Comparison of ENCODE assay signal across 12 cellular contexts in the genomic region with DNA sequence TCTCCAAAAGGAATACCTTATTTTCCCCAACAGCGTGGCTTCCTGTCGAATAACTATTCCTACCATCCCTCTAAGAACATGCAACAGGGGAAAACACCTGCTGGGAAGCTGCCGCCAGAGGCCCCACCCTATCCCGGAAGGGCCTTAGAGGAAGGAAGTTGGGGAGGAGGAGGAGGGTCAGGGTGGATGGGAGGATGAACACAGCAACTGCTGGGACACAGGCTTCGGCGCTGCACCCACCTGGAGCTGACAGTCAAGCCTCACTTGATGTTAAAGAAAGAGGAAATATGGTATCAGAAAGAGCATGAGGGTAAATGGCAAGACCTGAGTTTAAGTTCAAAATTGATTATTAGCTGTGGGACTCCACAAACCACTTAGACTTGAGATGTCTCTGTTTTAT. TPM values are rescaled to one million over a fixed set of nuclear protein-coding genes. Genes with fewer than 3 reads are reported as not detected.
DNase-seq lines count a peak whose midpoint lies in the region; ATAC-seq and TF ChIP-seq lines count a peak whose summit lies in the region.
"Had no signal": no experiment of that assay in that cellular context is flagged by ENCODE, and none has a peak within 500 bp of the region (broad histone marks: within the 10 kb centered on the region; RNA-seq: fewer than 3 reads in every experiment).

No MANE protein-coding gene starts in this region.

- no peak overlapping the region for H3K9ac ChIP-seq in BLaER1 treated with 17β-estradiol and CSF1 and Interleukin-3, amounts not matched to agents 10 nM and 100 nM
- H3K9ac ChIP-seq in Karpas-422 (ENCODE audit: low read length), result no peak overlapping the region

- no peak overlapping the region for H3K27ac ChIP-seq in BLaER1 treated with 17β-estradiol and CSF1 and Interleukin-3, amounts not matched to agents 10 nM and 100 nM
- H3K27ac ChIP-seq in Karpas-422 (ENCODE audit: low read length) (no peak overlapping the region), neutrophil (peak overlapping the region; percentile 55)

- H3K4me2 ChIP-seq in BLaER1 treated with 17β-estradiol and CSF1 and Interleukin-3, amounts not matched to agents 10 nM and 100 nM, result peak overlapping the region; percentile 12 to 69 (median 46)
- H3K4me2 ChIP-seq in Karpas-422 (ENCODE audit: low read depth, low read length, poor library complexity, severe bottlenecking), result no peak overlapping the region

- no peak for DNase-seq in Karpas-422
- no peak for DNase-seq in superior temporal gyrus (ENCODE audit: extremely low spot score)
- DNase-seq in stimulated activated CD4-positive, alpha-beta T cell treated with anti-CD3 and anti-CD28 coated beads, Interleukin-1b, Interleukin-23, amount 100 ng/mL, for 48 hours, result no peak
- DNase-seq: CD4-positive, alpha-beta T cell; CD8-positive, alpha-beta memory T cell; DMS 273 treated with DMSO at 0.1 percent for 48 hours; DND-41; GOT3 had no signal

- no peaks in the 10 kb centered on the region for H4K20me1 ChIP-seq in BLaER1 treated with 17β-estradiol and CSF1 and Interleukin-3, amounts not matched to agents 10 nM and 100 nM
- no peaks in the 10 kb centered on the region for H4K20me1 ChIP-seq in Karpas-422 (ENCODE audit: insufficient read depth, low read depth, low read length)

- H3K9me3 ChIP-seq in BLaER1 treated with 17β-estradiol and CSF1 and Interleukin-3, amounts not matched to agents 10 nM and 100 nM (replicated peaks in 1 of 11), result no peaks in the 10 kb centered on the region
- H3K9me3 ChIP-seq in Karpas-422 (ENCODE audit: low read length), result no peaks in the 10 kb centered on the region
- H3K9me3 ChIP-seq in neutrophil, result no peaks in the 10 kb centered on the region
- H3K9me3 ChIP-seq: HAP-1 had no signal

- no peaks in the 10 kb centered on the region for H3K27me3 ChIP-seq in BLaER1 treated with 17β-estradiol and CSF1 and Interleukin-3, amounts not matched to agents 10 nM and 100 nM
- H3K27me3 ChIP-seq in Karpas-422 (ENCODE audit: low read length), result no peaks in the 10 kb centered on the region
- H3K27me3 ChIP-seq in neutrophil, result no peaks in the 10 kb centered on the region

- no peak for TF ChIP-seq CTCF in neutrophil (IDR thresholded peaks at IDR 0.05)

- H2AFZ ChIP-seq in Karpas-422 (ENCODE audit: low read length), result peak overlapping the region; percentile 53; the same call in 1 of the 2 replicates

- no peaks in the 10 kb centered on the region for H3K9me2 ChIP-seq in Karpas-422 (replicated peaks; ENCODE audit: insufficient read depth, low read length)

- H3K4me3 ChIP-seq in BLaER1 treated with 17β-estradiol and CSF1 and Interleukin-3, amounts not matched to agents 10 nM and 100 nM, result no peak overlapping the region
- H3K4me3 ChIP-seq in Karpas-422 (ENCODE audit: low read length), result no peak overlapping the region
- H3K4me3 ChIP-seq in neutrophil (ENCODE audit: low read depth in 1 of 2, low read length in 1 of 2), result peak overlapping the region in 1 of 2 experiments; percentile 7
- H3K4me3 ChIP-seq: HAP-1 had no signal

- no peak for ATAC-seq in GM19035 (IDR thresholded peaks at IDR 0.05; ENCODE audit: unreplicated experiment)

- peaks cover 5 to 36% (median 25%) of the 10 kb centered on the region in 10 experiments; a peak in 18 of 20 replicates for H3K4me1 ChIP-seq in BLaER1 treated with 17β-estradiol and CSF1 and Interleukin-3, amounts not matched to agents 10 nM and 100 nM
- H3K4me1 ChIP-seq in Karpas-422 (ENCODE audit: low read length) (peaks cover 26% of the 10 kb centered on the region), neutrophil (ENCODE audit: control insufficient read depth in 1 of 2, insufficient read depth in 1 of 2, low read depth in 1 of 2, low read length in 1 of 2) (peaks cover 9 to 23% of the 10 kb centered on the region in 2 experiments)
- H3K4me1 ChIP-seq: HAP-1 had no signal

- no peaks in the 10 kb centered on the region for H3K79me2 ChIP-seq in Karpas-422 (ENCODE audit: low read length)

- no peaks in the 10 kb centered on the region for H3K36me3 ChIP-seq in BLaER1 treated with 17β-estradiol and CSF1 and Interleukin-3, amounts not matched to agents 10 nM and 100 nM
- H3K36me3 ChIP-seq in Karpas-422 (ENCODE audit: insufficient read depth, low read length) (no peaks in the 10 kb centered on the region), neutrophil (no peaks in the 10 kb centered on the region)
- H3K36me3 ChIP-seq: HAP-1 had no signal

RNA-seq across cellular contexts. Expression of a gene that starts 36.5 kb away (rescaled TPM):
- total RNA-seq in Karpas-422 (2014; rRNA removed; shearing (Covaris generic); ENCODE audit: low replicate concordance), result 7.2 and 8.8 TPM in 2 replicates
